Comparison of ENCODE assay signal across 1 cellular context in the genomic region with DNA sequence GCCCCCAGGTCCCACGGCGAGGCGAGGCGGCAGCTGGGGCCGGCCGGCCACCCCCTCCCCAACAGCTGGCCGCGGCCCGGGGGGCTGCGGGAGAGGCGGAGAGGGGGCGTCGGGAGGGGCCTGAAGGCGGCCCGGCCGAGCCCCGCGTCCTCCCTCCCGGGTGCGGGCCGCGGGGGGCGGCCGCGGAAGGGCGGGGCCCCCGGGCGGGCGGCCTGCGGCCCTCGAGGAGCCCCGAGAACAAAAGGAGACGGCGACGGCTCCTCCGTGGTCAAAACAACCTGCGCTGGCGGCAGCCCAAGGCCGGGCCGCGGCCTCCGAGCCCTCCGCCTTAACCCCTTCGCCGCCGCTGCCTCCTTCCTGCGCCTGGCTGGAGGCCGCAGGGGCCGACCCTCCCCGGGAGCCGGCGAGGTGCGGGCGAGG.
TF ChIP-seq lines count a peak whose summit lies in the region.

No MANE protein-coding gene starts in this region.

TF ChIP-seq in A549, 52 proteins besides CTCF, POLR2A, EP300 and RAD21 (continued from another document):
- TF ChIP-seq, protein P1, sequence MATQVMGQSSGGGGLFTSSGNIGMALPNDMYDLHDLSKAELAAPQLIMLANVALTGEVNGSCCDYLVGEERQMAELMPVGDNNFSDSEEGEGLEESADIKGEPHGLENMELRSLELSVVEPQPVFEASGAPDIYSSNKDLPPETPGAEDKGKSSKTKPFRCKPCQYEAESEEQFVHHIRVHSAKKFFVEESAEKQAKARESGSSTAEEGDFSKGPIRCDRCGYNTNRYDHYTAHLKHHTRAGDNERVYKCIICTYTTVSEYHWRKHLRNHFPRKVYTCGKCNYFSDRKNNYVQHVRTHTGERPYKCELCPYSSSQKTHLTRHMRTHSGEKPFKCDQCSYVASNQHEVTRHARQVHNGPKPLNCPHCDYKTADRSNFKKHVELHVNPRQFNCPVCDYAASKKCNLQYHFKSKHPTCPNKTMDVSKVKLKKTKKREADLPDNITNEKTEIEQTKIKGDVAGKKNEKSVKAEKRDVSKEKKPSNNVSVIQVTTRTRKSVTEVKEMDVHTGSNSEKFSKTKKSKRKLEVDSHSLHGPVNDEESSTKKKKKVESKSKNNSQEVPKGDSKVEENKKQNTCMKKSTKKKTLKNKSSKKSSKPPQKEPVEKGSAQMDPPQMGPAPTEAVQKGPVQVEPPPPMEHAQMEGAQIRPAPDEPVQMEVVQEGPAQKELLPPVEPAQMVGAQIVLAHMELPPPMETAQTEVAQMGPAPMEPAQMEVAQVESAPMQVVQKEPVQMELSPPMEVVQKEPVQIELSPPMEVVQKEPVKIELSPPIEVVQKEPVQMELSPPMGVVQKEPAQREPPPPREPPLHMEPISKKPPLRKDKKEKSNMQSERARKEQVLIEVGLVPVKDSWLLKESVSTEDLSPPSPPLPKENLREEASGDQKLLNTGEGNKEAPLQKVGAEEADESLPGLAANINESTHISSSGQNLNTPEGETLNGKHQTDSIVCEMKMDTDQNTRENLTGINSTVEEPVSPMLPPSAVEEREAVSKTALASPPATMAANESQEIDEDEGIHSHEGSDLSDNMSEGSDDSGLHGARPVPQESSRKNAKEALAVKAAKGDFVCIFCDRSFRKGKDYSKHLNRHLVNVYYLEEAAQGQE (IDR thresholded peaks at IDR 0.05), result no peak
- TF ChIP-seq EHMT2 (IDR thresholded peaks at IDR 0.05; ENCODE audit: low read depth) (no peak), ZNF302 (CRISPR knock-in tag; IDR thresholded peaks at IDR 0.05) (no peak)
- TF ChIP-seq, protein P2, sequence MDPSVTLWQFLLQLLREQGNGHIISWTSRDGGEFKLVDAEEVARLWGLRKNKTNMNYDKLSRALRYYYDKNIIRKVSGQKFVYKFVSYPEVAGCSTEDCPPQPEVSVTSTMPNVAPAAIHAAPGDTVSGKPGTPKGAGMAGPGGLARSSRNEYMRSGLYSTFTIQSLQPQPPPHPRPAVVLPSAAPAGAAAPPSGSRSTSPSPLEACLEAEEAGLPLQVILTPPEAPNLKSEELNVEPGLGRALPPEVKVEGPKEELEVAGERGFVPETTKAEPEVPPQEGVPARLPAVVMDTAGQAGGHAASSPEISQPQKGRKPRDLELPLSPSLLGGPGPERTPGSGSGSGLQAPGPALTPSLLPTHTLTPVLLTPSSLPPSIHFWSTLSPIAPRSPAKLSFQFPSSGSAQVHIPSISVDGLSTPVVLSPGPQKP (IDR thresholded peaks at IDR 0.05; ENCODE audit: low read depth, low read length), result no peak
